ENCODE assay signal across 1 cellular context in genomic region chr7:43758029-43758860, GRCh38.
TF ChIP-seq lines count a peak whose summit lies in the region.

BLVRA (plus strand) TSS chr7:43758680; CDS start chr7:43771159, 12,479 bp downstream.

TF ChIP-seq in HepG2, 621 proteins besides CTCF, POLR2A, EP300 and RAD21 (continued from another document and continues in another):
- TF ChIP-seq ARID5B (CRISPR knock-in tag; IDR thresholded peaks at IDR 0.05) = peak; percentile 51
- peak; percentile 36; the same call in 1 of the 2 replicates for TF ChIP-seq RFXANK (CRISPR knock-in tag; IDR thresholded peaks at IDR 0.05)
- TF ChIP-seq PITX1 (CRISPR knock-in tag; IDR thresholded peaks at IDR 0.05) = peak; percentile 17; the same call in 1 of the 2 replicates
- peak; percentile 34; the same call in 1 of the 2 replicates for TF ChIP-seq DRAP1 (CRISPR knock-in tag; IDR thresholded peaks at IDR 0.05)
- no peak for TF ChIP-seq ZNF75D (CRISPR knock-in tag; IDR thresholded peaks at IDR 0.05; ENCODE audit: borderline replicate concordance)
- peak; percentile 38; the same call in 1 of the 2 replicates for TF ChIP-seq ZBTB38 (CRISPR knock-in tag; IDR thresholded peaks at IDR 0.05)
- 0 out of 2 replicates have a peak, but pooled peaks have one; percentile 18 for TF ChIP-seq HDAC2 (CRISPR knock-in tag; IDR thresholded peaks at IDR 0.05)
- no peak for TF ChIP-seq RBM39 (IDR thresholded peaks at IDR 0.05; ENCODE audit: low read depth, low read length, poor library complexity, severe bottlenecking)
- peak; percentile 29; the same call in 1 of the 2 replicates for TF ChIP-seq ZNF430 (CRISPR knock-in tag; IDR thresholded peaks at IDR 0.05)
- TF ChIP-seq RXRA (CRISPR knock-in tag; IDR thresholded peaks at IDR 0.05) = peak; percentile 45; the same call in 1 of the 2 replicates
- 0 out of 2 replicates have a peak, but pooled peaks have one; percentile 51 for TF ChIP-seq BCL3 (CRISPR knock-in tag; IDR thresholded peaks at IDR 0.05)
- peak; percentile 36; the same call in 1 of the 2 replicates for TF ChIP-seq ZNF317 (CRISPR knock-in tag; IDR thresholded peaks at IDR 0.05)
- TF ChIP-seq ZNF451 (CRISPR knock-in tag; IDR thresholded peaks at IDR 0.05) = peak; percentile 25; the same call in 1 of the 2 replicates
- TF ChIP-seq CERS6 (CRISPR knock-in tag; IDR thresholded peaks at IDR 0.05) = no peak
- 0 out of 2 replicates have a peak, but pooled peaks have one; percentile 28 for TF ChIP-seq HNRNPL (IDR thresholded peaks at IDR 0.05; ENCODE audit: low read depth, low read length)
- TF ChIP-seq TRAFD1 (CRISPR knock-in tag; IDR thresholded peaks at IDR 0.05; ENCODE audit: borderline replicate concordance) = 0 out of 2 replicates have a peak, but pooled peaks have one; percentile 78
- peak; percentile 11; the same call in 1 of the 2 replicates for TF ChIP-seq THAP8 (CRISPR knock-in tag; IDR thresholded peaks at IDR 0.05; ENCODE audit: borderline replicate concordance)
- TF ChIP-seq NFKB2 (CRISPR knock-in tag; IDR thresholded peaks at IDR 0.05; ENCODE audit: borderline replicate concordance) = peak; percentile 63; the same call in 1 of the 2 replicates
- TF ChIP-seq ARNTL (CRISPR knock-in tag; IDR thresholded peaks at IDR 0.05) = peak; percentile 86; the same call in 1 of the 2 replicates
- TF ChIP-seq ZNF746 (CRISPR knock-in tag; IDR thresholded peaks at IDR 0.05) = peak; percentile 56; the same call in 1 of the 2 replicates
- TF ChIP-seq GATAD2A (CRISPR knock-in tag; IDR thresholded peaks at IDR 0.05) = peak; percentile 50; the same call in 1 of the 2 replicates
- no peak for TF ChIP-seq ZNF3 (CRISPR knock-in tag; IDR thresholded peaks at IDR 0.05)
- no peak for TF ChIP-seq ZBTB42 (CRISPR knock-in tag; IDR thresholded peaks at IDR 0.05)
- no peak for TF ChIP-seq ATM (IDR thresholded peaks at IDR 0.05; ENCODE audit: borderline replicate concordance)
- peak; percentile 22; the same call in 1 of the 2 replicates for TF ChIP-seq PHF21A (CRISPR knock-in tag; IDR thresholded peaks at IDR 0.05)
- TF ChIP-seq IRF9 (CRISPR knock-in tag; IDR thresholded peaks at IDR 0.05; ENCODE audit: borderline replicate concordance) = peak; percentile 45; the same call in 1 of the 2 replicates
- TF ChIP-seq ZNF510 (CRISPR knock-in tag; IDR thresholded peaks at IDR 0.05; ENCODE audit: low read depth) = 0 out of 2 replicates have a peak, but pooled peaks have one; percentile 59
- peak; percentile 55; the same call in 1 of the 2 replicates for TF ChIP-seq ZNF235 (CRISPR knock-in tag; IDR thresholded peaks at IDR 0.05; ENCODE audit: borderline replicate concordance)
- peak; percentile 16; the same call in 1 of the 2 replicates for TF ChIP-seq FOXO1 (CRISPR knock-in tag; IDR thresholded peaks at IDR 0.05)
- no peak for TF ChIP-seq CHD4 (IDR thresholded peaks at IDR 0.05; ENCODE audit: borderline replicate concordance, low read length)
- peak; percentile 17; the same call in 1 of the 2 replicates for TF ChIP-seq ZBTB25 (CRISPR knock-in tag; IDR thresholded peaks at IDR 0.05)
- no peak for TF ChIP-seq SP1 (IDR thresholded peaks at IDR 0.05)
- peak; percentile 43 for TF ChIP-seq SP1 (CRISPR knock-in tag; IDR thresholded peaks at IDR 0.05)
- TF ChIP-seq HOMEZ (CRISPR knock-in tag; IDR thresholded peaks at IDR 0.05; ENCODE audit: low read depth) = no peak
- TF ChIP-seq ZNF598 (CRISPR knock-in tag; IDR thresholded peaks at IDR 0.05; ENCODE audit: borderline replicate concordance) = no peak; the same call in 1 of the 2 replicates
- TF ChIP-seq CCAR2 (optimal IDR thresholded peaks at IDR 0.05; ENCODE audit: low read depth, low read length) = no peak
- 0 out of 2 replicates have a peak, but pooled peaks have one; percentile 56 for TF ChIP-seq ZNF879 (CRISPR knock-in tag; IDR thresholded peaks at IDR 0.05)
- TF ChIP-seq GPBP1L1 (CRISPR knock-in tag; IDR thresholded peaks at IDR 0.05) = no peak
- no peak; the same call in 1 of the 2 replicates for TF ChIP-seq ZNF777 (CRISPR knock-in tag; IDR thresholded peaks at IDR 0.05)
- TF ChIP-seq SALL2 (CRISPR knock-in tag; IDR thresholded peaks at IDR 0.05) = 0 out of 2 replicates have a peak, but pooled peaks have one; percentile 51
- no peak for TF ChIP-seq SAFB2 (CRISPR knock-in tag; IDR thresholded peaks at IDR 0.05; ENCODE audit: borderline replicate concordance, low read depth)
- TF ChIP-seq NFYB (CRISPR knock-in tag; IDR thresholded peaks at IDR 0.05) = peak; percentile 59; the same call in 1 of the 2 replicates
- no peak for TF ChIP-seq KLF9 (CRISPR knock-in tag; IDR thresholded peaks at IDR 0.05; ENCODE audit: low read depth)
- TF ChIP-seq ZNF367 (CRISPR knock-in tag; IDR thresholded peaks at IDR 0.05; ENCODE audit: borderline replicate concordance) = no peak
- peak; percentile 74; the same call in 1 of the 2 replicates for TF ChIP-seq ZNF280B (CRISPR knock-in tag; IDR thresholded peaks at IDR 0.05; ENCODE audit: borderline replicate concordance)
- peak; percentile 53; the same call in 1 of the 2 replicates for TF ChIP-seq TFDP1 (CRISPR knock-in tag; IDR thresholded peaks at IDR 0.05; ENCODE audit: borderline replicate concordance)
